ENCODE assay signal across 1 cellular context in the genomic region with DNA sequence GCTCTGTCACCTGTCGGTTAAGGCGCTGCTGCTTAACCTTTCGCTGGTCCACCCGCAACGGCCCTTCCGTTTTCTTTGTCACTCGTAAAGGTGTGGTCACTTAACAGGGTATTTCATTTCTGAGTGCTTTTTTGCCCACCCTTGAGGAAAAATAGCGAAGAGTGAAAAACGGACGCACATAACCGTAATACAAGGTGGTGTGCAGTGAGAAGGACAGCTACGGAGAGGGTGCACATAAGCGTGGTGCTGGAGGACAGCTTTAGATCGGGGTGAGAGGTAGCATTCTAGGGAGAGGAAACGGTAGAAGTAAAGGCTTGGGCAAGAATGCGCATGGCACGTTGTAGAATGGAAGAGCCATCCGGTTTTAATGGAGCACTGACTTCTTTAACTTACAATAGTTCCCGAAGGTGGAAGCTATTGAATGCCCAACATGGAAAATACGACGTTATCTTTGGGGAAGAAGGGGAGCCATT.
TF ChIP-seq lines count a peak whose summit lies in the region.

No MANE protein-coding gene starts in this region.

TF ChIP-seq in K562, 482 proteins besides CTCF, POLR2A, EP300 and RAD21 (continued from another document and continues in another):
- TF ChIP-seq, protein P1, sequence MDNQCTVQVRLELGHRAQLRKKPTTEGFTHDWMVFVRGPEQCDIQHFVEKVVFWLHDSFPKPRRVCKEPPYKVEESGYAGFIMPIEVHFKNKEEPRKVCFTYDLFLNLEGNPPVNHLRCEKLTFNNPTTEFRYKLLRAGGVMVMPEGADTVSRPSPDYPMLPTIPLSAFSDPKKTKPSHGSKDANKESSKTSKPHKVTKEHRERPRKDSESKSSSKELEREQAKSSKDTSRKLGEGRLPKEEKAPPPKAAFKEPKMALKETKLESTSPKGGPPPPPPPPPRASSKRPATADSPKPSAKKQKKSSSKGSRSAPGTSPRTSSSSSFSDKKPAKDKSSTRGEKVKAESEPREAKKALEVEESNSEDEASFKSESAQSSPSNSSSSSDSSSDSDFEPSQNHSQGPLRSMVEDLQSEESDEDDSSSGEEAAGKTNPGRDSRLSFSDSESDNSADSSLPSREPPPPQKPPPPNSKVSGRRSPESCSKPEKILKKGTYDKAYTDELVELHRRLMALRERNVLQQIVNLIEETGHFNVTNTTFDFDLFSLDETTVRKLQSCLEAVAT (IDR thresholded peaks at IDR 0.05): peak in 1 of 2 experiments; percentile 48; a peak in 2 of 4 replicates
- no peak for TF ChIP-seq TAL1 (IDR thresholded peaks at IDR 0.05)
- no peak for TF ChIP-seq POLR2AphosphoS5 (IDR thresholded peaks at IDR 0.05; ENCODE audit: control insufficient read depth, insufficient read depth, low read depth, low read length)
- no peak for TF ChIP-seq LEF1 (IDR thresholded peaks at IDR 0.05)
- peak; percentile 20 for TF ChIP-seq RBM39 (optimal IDR thresholded peaks at IDR 0.05; ENCODE audit: low read depth, low read length)
- TF ChIP-seq TAF15 (IDR thresholded peaks at IDR 0.05; ENCODE audit: low read depth, low read length): no peak
- TF ChIP-seq MECOM (CRISPR knock-in tag; IDR thresholded peaks at IDR 0.05): no peak
- no peak for TF ChIP-seq SIN3A (IDR thresholded peaks at IDR 0.05; ENCODE audit: borderline replicate concordance in 2 of 2, control insufficient read depth in 1 of 2, low read depth in 2 of 2, low read length in 2 of 2)
- TF ChIP-seq SAP30 (IDR thresholded peaks at IDR 0.05; ENCODE audit: borderline replicate concordance, insufficient read depth, low read depth, low read length, poor library complexity, severe bottlenecking): no peak
- TF ChIP-seq ZBTB8A (IDR thresholded peaks at IDR 0.05; ENCODE audit: partially characterized antibody): no peak
- no peak for TF ChIP-seq COPS2 (conservative IDR thresholded peaks at IDR 0.05)
- TF ChIP-seq SMARCB1 (IDR thresholded peaks at IDR 0.05; ENCODE audit: insufficient read length, low read depth): no peak
- no peak for TF ChIP-seq NFRKB (IDR thresholded peaks at IDR 0.05; ENCODE audit: low read depth)
- no peak for TF ChIP-seq ZNF184 (CRISPR knock-in tag; IDR thresholded peaks at IDR 0.05)
- no peak for TF ChIP-seq BRF1 (IDR thresholded peaks at IDR 0.05; ENCODE audit: borderline replicate concordance, extremely low read depth, insufficient read length)
- TF ChIP-seq EGR1 (conservative IDR thresholded peaks at IDR 0.05): no peak
- TF ChIP-seq PTRF (tag; IDR thresholded peaks at IDR 0.05): no peak
- no peak for TF ChIP-seq SMAD3 (CRISPR knock-in tag; conservative IDR thresholded peaks at IDR 0.05)
- TF ChIP-seq ZNF134 (CRISPR knock-in tag; conservative IDR thresholded peaks at IDR 0.05): no peak
- TF ChIP-seq, protein P2, sequence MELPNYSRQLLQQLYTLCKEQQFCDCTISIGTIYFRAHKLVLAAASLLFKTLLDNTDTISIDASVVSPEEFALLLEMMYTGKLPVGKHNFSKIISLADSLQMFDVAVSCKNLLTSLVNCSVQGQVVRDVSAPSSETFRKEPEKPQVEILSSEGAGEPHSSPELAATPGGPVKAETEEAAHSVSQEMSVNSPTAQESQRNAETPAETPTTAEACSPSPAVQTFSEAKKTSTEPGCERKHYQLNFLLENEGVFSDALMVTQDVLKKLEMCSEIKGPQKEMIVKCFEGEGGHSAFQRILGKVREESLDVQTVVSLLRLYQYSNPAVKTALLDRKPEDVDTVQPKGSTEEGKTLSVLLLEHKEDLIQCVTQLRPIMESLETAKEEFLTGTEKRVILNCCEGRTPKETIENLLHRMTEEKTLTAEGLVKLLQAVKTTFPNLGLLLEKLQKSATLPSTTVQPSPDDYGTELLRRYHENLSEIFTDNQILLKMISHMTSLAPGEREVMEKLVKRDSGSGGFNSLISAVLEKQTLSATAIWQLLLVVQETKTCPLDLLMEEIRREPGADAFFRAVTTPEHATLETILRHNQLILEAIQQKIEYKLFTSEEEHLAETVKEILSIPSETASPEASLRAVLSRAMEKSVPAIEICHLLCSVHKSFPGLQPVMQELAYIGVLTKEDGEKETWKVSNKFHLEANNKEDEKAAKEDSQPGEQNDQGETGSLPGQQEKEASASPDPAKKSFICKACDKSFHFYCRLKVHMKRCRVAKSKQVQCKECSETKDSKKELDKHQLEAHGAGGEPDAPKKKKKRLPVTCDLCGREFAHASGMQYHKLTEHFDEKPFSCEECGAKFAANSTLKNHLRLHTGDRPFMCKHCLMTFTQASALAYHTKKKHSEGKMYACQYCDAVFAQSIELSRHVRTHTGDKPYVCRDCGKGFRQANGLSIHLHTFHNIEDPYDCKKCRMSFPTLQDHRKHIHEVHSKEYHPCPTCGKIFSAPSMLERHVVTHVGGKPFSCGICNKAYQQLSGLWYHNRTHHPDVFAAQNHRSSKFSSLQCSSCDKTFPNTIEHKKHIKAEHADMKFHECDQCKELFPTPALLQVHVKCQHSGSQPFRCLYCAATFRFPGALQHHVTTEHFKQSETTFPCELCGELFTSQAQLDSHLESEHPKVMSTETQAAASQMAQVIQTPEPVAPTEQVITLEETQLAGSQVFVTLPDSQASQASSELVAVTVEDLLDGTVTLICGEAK (IDR thresholded peaks at IDR 0.05): peak; percentile 11; the same call in 1 of the 2 replicates
- TF ChIP-seq, protein P2 (CRISPR knock-in tag; IDR thresholded peaks at IDR 0.05): no peak
- no peak for TF ChIP-seq ZBED1 (IDR thresholded peaks at IDR 0.05)
- TF ChIP-seq, protein P3, sequence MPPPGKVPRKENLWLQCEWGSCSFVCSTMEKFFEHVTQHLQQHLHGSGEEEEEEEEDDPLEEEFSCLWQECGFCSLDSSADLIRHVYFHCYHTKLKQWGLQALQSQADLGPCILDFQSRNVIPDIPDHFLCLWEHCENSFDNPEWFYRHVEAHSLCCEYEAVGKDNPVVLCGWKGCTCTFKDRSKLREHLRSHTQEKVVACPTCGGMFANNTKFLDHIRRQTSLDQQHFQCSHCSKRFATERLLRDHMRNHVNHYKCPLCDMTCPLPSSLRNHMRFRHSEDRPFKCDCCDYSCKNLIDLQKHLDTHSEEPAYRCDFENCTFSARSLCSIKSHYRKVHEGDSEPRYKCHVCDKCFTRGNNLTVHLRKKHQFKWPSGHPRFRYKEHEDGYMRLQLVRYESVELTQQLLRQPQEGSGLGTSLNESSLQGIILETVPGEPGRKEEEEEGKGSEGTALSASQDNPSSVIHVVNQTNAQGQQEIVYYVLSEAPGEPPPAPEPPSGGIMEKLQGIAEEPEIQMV (tag; conservative IDR thresholded peaks at IDR 0.05; ENCODE audit: low read depth): no peak
- TF ChIP-seq ZNF146 (CRISPR knock-in tag; IDR thresholded peaks at IDR 0.05; ENCODE audit: unreplicated experiment): no peak
- TF ChIP-seq, protein P4, sequence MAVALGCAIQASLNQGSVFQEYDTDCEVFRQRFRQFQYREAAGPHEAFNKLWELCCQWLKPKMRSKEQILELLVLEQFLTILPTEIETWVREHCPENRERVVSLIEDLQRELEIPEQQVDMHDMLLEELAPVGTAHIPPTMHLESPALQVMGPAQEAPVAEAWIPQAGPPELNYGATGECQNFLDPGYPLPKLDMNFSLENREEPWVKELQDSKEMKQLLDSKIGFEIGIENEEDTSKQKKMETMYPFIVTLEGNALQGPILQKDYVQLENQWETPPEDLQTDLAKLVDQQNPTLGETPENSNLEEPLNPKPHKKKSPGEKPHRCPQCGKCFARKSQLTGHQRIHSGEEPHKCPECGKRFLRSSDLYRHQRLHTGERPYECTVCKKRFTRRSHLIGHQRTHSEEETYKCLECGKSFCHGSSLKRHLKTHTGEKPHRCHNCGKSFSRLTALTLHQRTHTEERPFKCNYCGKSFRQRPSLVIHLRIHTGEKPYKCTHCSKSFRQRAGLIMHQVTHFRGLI (CRISPR knock-in tag; IDR thresholded peaks at IDR 0.05): no peak
- TF ChIP-seq, protein P5, sequence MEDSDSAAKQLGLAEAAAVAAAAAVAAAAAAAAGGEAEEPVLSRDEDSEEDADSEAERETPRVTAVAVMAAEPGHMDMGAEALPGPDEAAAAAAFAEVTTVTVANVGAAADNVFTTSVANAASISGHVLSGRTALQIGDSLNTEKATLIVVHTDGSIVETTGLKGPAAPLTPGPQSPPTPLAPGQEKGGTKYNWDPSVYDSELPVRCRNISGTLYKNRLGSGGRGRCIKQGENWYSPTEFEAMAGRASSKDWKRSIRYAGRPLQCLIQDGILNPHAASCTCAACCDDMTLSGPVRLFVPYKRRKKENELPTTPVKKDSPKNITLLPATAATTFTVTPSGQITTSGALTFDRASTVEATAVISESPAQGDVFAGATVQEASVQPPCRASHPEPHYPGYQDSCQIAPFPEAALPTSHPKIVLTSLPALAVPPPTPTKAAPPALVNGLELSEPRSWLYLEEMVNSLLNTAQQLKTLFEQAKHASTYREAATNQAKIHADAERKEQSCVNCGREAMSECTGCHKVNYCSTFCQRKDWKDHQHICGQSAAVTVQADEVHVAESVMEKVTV (CRISPR knock-in tag; IDR thresholded peaks at IDR 0.05): no peak
- no peak for TF ChIP-seq PHTF2 (CRISPR knock-in tag; IDR thresholded peaks at IDR 0.05)
- no peak for TF ChIP-seq ELF1 (tag; IDR thresholded peaks at IDR 0.05)
- no peak for TF ChIP-seq NR1H2 (CRISPR knock-in tag; IDR thresholded peaks at IDR 0.05)
- TF ChIP-seq ZC3H8 (IDR thresholded peaks at IDR 0.05): no peak
- TF ChIP-seq CHD4 (IDR thresholded peaks at IDR 0.05; ENCODE audit: insufficient read depth, insufficient replicate concordance, low read depth, low read length, poor library complexity, severe bottlenecking): no peak
- TF ChIP-seq SPI1 (IDR thresholded peaks at IDR 0.05; ENCODE audit: borderline replicate concordance, low read depth, low read length): 0 out of 2 replicates have a peak, but pooled peaks have one; percentile 18
- TF ChIP-seq DDX20 (tag; IDR thresholded peaks at IDR 0.05; ENCODE audit: low read depth): no peak
- TF ChIP-seq, protein P6, sequence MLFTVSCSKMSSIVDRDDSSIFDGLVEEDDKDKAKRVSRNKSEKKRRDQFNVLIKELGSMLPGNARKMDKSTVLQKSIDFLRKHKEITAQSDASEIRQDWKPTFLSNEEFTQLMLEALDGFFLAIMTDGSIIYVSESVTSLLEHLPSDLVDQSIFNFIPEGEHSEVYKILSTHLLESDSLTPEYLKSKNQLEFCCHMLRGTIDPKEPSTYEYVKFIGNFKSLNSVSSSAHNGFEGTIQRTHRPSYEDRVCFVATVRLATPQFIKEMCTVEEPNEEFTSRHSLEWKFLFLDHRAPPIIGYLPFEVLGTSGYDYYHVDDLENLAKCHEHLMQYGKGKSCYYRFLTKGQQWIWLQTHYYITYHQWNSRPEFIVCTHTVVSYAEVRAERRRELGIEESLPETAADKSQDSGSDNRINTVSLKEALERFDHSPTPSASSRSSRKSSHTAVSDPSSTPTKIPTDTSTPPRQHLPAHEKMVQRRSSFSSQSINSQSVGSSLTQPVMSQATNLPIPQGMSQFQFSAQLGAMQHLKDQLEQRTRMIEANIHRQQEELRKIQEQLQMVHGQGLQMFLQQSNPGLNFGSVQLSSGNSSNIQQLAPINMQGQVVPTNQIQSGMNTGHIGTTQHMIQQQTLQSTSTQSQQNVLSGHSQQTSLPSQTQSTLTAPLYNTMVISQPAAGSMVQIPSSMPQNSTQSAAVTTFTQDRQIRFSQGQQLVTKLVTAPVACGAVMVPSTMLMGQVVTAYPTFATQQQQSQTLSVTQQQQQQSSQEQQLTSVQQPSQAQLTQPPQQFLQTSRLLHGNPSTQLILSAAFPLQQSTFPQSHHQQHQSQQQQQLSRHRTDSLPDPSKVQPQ (CRISPR knock-in tag; IDR thresholded peaks at IDR 0.05; ENCODE audit: borderline replicate concordance): no peak
- TF ChIP-seq, protein P7, sequence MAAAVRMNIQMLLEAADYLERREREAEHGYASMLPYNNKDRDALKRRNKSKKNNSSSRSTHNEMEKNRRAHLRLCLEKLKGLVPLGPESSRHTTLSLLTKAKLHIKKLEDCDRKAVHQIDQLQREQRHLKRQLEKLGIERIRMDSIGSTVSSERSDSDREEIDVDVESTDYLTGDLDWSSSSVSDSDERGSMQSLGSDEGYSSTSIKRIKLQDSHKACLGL (CRISPR knock-in tag; IDR thresholded peaks at IDR 0.05; ENCODE audit: borderline replicate concordance, poor library complexity, severe bottlenecking): no peak
- no peak for TF ChIP-seq PHF8 (IDR thresholded peaks at IDR 0.05; ENCODE audit: borderline replicate concordance, low read length)
- TF ChIP-seq JUN (IDR thresholded peaks at IDR 0.05; ENCODE audit: borderline replicate concordance, low read depth, low read length): no peak
- TF ChIP-seq JUN (CRISPR knock-in tag; IDR thresholded peaks at IDR 0.05; ENCODE audit: borderline replicate concordance): no peak
- TF ChIP-seq, protein P8, sequence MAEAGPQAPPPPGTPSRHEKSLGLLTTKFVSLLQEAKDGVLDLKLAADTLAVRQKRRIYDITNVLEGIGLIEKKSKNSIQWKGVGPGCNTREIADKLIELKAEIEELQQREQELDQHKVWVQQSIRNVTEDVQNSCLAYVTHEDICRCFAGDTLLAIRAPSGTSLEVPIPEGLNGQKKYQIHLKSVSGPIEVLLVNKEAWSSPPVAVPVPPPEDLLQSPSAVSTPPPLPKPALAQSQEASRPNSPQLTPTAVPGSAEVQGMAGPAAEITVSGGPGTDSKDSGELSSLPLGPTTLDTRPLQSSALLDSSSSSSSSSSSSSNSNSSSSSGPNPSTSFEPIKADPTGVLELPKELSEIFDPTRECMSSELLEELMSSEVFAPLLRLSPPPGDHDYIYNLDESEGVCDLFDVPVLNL (CRISPR knock-in tag; IDR thresholded peaks at IDR 0.05; ENCODE audit: low read depth): no peak
- TF ChIP-seq MTA2 (IDR thresholded peaks at IDR 0.05; ENCODE audit: low read depth): no peak
- TF ChIP-seq CBX1 (IDR thresholded peaks at IDR 0.05; ENCODE audit: low read depth): no peak
- TF ChIP-seq DMBX1 (CRISPR knock-in tag; IDR thresholded peaks at IDR 0.05; ENCODE audit: borderline replicate concordance): no peak
